ENCODE assay signal across 16 cellular contexts in genomic region chr7:89914673-89915072, GRCh38.
"Had no signal": no experiment of that assay in that cellular context is flagged by ENCODE, and none has a peak within 500 bp of the region (broad histone marks: within the 10 kb centered on the region; RNA-seq: fewer than 3 reads in every experiment).

No MANE protein-coding gene starts in this region.

- H3K27me3 Mint-ChIP-seq: activated naive CD8-positive, alpha-beta T cell treated with anti-CD3 and anti-CD28 coated beads, Interleukin-2, amount 50 U/mL, for 24 hours; activated T-helper 17 cell treated with anti-CD3 and anti-CD28 coated beads, Interleukin-2, amount 50 U/mL, for 72 hours; natural killer cell treated with Interleukin-12 subunit alpha and Interleukin-12 subunit beta and Interleukin-15 and Interleukin-18, amount 100 ng/mL, for 72 hours had no signal

- H3K4me3 ChIP-seq: gastroesophageal sphincter, hepatocyte, psoas muscle, transverse colon, vagina had no signal

- H2AFZ ChIP-seq: hepatocyte had no signal

- H3K9me3 ChIP-seq: gastroesophageal sphincter, psoas muscle, transverse colon, vagina had no signal

- H3K4me1 Mint-ChIP-seq: activated naive CD8-positive, alpha-beta T cell treated with anti-CD3 and anti-CD28 coated beads, Interleukin-2, amount 50 U/mL, for 24 hours; activated T-helper 17 cell treated with anti-CD3 and anti-CD28 coated beads, Interleukin-2, amount 50 U/mL, for 72 hours had no signal

- H3K36me3 ChIP-seq: gastroesophageal sphincter, transverse colon, vagina had no signal

- H3K27ac ChIP-seq: gastroesophageal sphincter, hepatocyte, psoas muscle, transverse colon, vagina had no signal

- ATAC-seq: activated naive CD8-positive, alpha-beta T cell treated with anti-CD3 and anti-CD28 coated beads, Interleukin-2, amount 50 U/mL, for 24 hours; activated T-helper 17 cell treated with anti-CD3 and anti-CD28 coated beads, Interleukin-2, amount 50 U/mL, for 72 hours; gastroesophageal sphincter; natural killer cell treated with Interleukin-12 subunit alpha and Interleukin-12 subunit beta and Interleukin-15 and Interleukin-18, amount 100 ng/mL, for 72 hours; psoas muscle; sciatic nerve; stimulated activated naive CD8-positive, alpha-beta T cell treated with anti-CD3 and anti-CD28 coated beads, Interleukin-15, Interleukin-2, amounts not matched to agents 100 U/mL and 50 U/mL, for 24 hours had no signal

- H3K36me3 Mint-ChIP-seq: natural killer cell treated with Interleukin-12 subunit alpha and Interleukin-12 subunit beta and Interleukin-15 and Interleukin-18, amount 100 ng/mL, for 72 hours had no signal

- DNase-seq: activated CD4-positive, alpha-beta T cell treated with anti-CD3 and anti-CD28 coated beads, Interleukin-2, amount 50 U/mL, for 4 hours; activated CD4-positive, CD25-positive, alpha-beta regulatory T cell treated with anti-CD3 and anti-CD28 coated beads, Interleukin-2, amount 50 U/mL, for 72 hours; activated naive CD4-positive, alpha-beta T cell treated with anti-CD3 and anti-CD28 coated beads for 36 hours; activated naive CD8-positive, alpha-beta T cell treated with anti-CD3 and anti-CD28 coated beads, Interleukin-2, amount 50 U/mL, for 24 hours; activated T-cell treated with anti-CD3 and anti-CD28 coated beads for 4 hours; aorta; mesenchymal stem cell; psoas muscle; stimulated activated naive CD8-positive, alpha-beta T cell treated with anti-CD3 and anti-CD28 coated beads, Interleukin-15, Interleukin-2, amounts not matched to agents 100 U/mL and 50 U/mL, for 24 hours; transverse colon had no signal

- H3K79me2 ChIP-seq: hepatocyte had no signal

- H3K4me1 ChIP-seq: gastroesophageal sphincter, psoas muscle, transverse colon, vagina had no signal

- H3K27me3 ChIP-seq: gastroesophageal sphincter, hepatocyte, transverse colon, vagina had no signal

- H3K4me3 Mint-ChIP-seq: activated naive CD4-positive, alpha-beta T cell treated with anti-CD3 and anti-CD28 coated beads for 36 hours; activated naive CD8-positive, alpha-beta T cell treated with anti-CD3 and anti-CD28 coated beads, Interleukin-2, amount 50 U/mL, for 24 hours; activated T-helper 17 cell treated with anti-CD3 and anti-CD28 coated beads, Interleukin-2, amount 50 U/mL, for 72 hours; natural killer cell treated with Interleukin-12 subunit alpha and Interleukin-12 subunit beta and Interleukin-15 and Interleukin-18, amount 100 ng/mL, for 72 hours had no signal

- H3K4me2 ChIP-seq: hepatocyte had no signal

- H3K27ac Mint-ChIP-seq: activated naive CD4-positive, alpha-beta T cell treated with anti-CD3 and anti-CD28 coated beads for 36 hours; activated naive CD8-positive, alpha-beta T cell treated with anti-CD3 and anti-CD28 coated beads, Interleukin-2, amount 50 U/mL, for 24 hours; activated T-helper 17 cell treated with anti-CD3 and anti-CD28 coated beads, Interleukin-2, amount 50 U/mL, for 72 hours; natural killer cell treated with Interleukin-12 subunit alpha and Interleukin-12 subunit beta and Interleukin-15 and Interleukin-18, amount 100 ng/mL, for 72 hours had no signal

- H3K9me3 Mint-ChIP-seq: activated naive CD4-positive, alpha-beta T cell treated with anti-CD3 and anti-CD28 coated beads for 36 hours; activated naive CD8-positive, alpha-beta T cell treated with anti-CD3 and anti-CD28 coated beads, Interleukin-2, amount 50 U/mL, for 24 hours had no signal
